ENCODE assay signal across 1 cellular context in genomic region chr17:7439462-7440112, GRCh38.
A peak's percentile ranks its signal among the peaks of the same experiment; 100 is the strongest.
TF ChIP-seq lines count a peak whose summit lies in the region.

Gene FGF11, plus strand, starts transcription at chr17:7439512. Its CDS starts 109 bp downstream, at chr17:7439621.

TF ChIP-seq in WTC11, 78 proteins besides CTCF, POLR2A, EP300 and RAD21 (continued from another document):
- TF ChIP-seq ZNF121 (CRISPR knock-in tag; IDR thresholded peaks at IDR 0.05) (no peak), SP1 (CRISPR knock-in tag; conservative IDR thresholded peaks at IDR 0.05) (0 out of 2 replicates have a peak, but pooled peaks have one; percentile 47), MYBL2 (CRISPR knock-in tag; IDR thresholded peaks at IDR 0.05) (0 out of 2 replicates have a peak, but pooled peaks have one; percentile 17), ZNF512 (CRISPR knock-in tag; IDR thresholded peaks at IDR 0.05; ENCODE audit: borderline replicate concordance) (no peak), GABPB1 (CRISPR knock-in tag; IDR thresholded peaks at IDR 0.05) (no peak)
